Comparison of ENCODE assay signal across 1 cellular context in the genomic region with DNA sequence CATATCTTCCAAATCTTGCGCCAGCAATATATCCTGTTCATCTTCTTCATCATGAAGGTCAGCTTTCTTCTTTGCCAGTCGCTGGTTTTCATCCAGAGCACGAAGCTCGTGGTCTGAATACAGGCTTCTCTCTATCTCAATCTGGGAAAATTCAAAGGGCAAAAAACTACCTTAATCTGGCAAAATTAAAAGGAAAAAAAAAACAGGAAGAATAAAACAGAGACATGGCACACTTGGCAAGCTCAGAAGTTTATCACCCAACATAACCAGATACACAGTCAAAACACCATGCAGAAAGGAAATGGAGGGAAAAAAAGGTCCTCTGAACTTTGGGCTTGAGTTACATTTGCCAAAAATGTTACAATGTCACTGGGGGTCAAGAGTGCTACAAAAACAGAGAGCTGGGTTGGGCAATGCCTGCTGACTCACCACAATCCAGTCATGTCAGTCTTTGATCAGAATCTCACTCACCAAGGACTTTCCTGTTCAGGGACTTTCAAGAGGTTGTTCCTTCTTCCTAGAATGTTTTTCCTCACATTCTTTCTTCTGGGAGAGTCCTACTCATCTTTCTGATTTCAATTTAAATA.
TF ChIP-seq lines count a peak whose summit lies in the region.

No MANE protein-coding gene starts in this region.

TF ChIP-seq in liver, 16 proteins besides CTCF, POLR2A, EP300 and RAD21 (continued from another document):
- TF ChIP-seq, protein P1, sequence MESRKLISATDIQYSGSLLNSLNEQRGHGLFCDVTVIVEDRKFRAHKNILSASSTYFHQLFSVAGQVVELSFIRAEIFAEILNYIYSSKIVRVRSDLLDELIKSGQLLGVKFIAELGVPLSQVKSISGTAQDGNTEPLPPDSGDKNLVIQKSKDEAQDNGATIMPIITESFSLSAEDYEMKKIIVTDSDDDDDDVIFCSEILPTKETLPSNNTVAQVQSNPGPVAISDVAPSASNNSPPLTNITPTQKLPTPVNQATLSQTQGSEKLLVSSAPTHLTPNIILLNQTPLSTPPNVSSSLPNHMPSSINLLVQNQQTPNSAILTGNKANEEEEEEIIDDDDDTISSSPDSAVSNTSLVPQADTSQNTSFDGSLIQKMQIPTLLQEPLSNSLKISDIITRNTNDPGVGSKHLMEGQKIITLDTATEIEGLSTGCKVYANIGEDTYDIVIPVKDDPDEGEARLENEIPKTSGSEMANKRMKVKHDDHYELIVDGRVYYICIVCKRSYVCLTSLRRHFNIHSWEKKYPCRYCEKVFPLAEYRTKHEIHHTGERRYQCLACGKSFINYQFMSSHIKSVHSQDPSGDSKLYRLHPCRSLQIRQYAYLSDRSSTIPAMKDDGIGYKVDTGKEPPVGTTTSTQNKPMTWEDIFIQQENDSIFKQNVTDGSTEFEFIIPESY (IDR thresholded peaks at IDR 0.05): peak; percentile 85
- TF ChIP-seq EGR1 (IDR thresholded peaks at IDR 0.05; ENCODE audit: low read depth in 2 of 2): peak in 1 of 2 donors; percentile 86
- no peak for TF ChIP-seq FOXA2 (IDR thresholded peaks at IDR 0.05)
- TF ChIP-seq, protein P2, sequence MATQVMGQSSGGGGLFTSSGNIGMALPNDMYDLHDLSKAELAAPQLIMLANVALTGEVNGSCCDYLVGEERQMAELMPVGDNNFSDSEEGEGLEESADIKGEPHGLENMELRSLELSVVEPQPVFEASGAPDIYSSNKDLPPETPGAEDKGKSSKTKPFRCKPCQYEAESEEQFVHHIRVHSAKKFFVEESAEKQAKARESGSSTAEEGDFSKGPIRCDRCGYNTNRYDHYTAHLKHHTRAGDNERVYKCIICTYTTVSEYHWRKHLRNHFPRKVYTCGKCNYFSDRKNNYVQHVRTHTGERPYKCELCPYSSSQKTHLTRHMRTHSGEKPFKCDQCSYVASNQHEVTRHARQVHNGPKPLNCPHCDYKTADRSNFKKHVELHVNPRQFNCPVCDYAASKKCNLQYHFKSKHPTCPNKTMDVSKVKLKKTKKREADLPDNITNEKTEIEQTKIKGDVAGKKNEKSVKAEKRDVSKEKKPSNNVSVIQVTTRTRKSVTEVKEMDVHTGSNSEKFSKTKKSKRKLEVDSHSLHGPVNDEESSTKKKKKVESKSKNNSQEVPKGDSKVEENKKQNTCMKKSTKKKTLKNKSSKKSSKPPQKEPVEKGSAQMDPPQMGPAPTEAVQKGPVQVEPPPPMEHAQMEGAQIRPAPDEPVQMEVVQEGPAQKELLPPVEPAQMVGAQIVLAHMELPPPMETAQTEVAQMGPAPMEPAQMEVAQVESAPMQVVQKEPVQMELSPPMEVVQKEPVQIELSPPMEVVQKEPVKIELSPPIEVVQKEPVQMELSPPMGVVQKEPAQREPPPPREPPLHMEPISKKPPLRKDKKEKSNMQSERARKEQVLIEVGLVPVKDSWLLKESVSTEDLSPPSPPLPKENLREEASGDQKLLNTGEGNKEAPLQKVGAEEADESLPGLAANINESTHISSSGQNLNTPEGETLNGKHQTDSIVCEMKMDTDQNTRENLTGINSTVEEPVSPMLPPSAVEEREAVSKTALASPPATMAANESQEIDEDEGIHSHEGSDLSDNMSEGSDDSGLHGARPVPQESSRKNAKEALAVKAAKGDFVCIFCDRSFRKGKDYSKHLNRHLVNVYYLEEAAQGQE (IDR thresholded peaks at IDR 0.05): peak; percentile 64
- TF ChIP-seq, protein P3, sequence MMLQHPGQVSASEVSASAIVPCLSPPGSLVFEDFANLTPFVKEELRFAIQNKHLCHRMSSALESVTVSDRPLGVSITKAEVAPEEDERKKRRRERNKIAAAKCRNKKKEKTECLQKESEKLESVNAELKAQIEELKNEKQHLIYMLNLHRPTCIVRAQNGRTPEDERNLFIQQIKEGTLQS (IDR thresholded peaks at IDR 0.05): peak; percentile 96
- peak; percentile 98 for TF ChIP-seq JUND (IDR thresholded peaks at IDR 0.05)
- peak; percentile 92 to 97 for TF ChIP-seq RXRA (IDR thresholded peaks at IDR 0.05)
- TF ChIP-seq HNF4G (IDR thresholded peaks at IDR 0.05): peak; percentile 83
- TF ChIP-seq HNF4A (conservative IDR thresholded peaks at IDR 0.05): peak; percentile 96 to 98
- TF ChIP-seq TAF1 (conservative IDR thresholded peaks at IDR 0.05): no peak
- TF ChIP-seq YY1 (IDR thresholded peaks at IDR 0.05): peak; percentile 90
- TF ChIP-seq, protein P4, sequence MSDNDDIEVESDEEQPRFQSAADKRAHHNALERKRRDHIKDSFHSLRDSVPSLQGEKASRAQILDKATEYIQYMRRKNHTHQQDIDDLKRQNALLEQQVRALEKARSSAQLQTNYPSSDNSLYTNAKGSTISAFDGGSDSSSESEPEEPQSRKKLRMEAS (IDR thresholded peaks at IDR 0.05): peak; percentile 93
